Comparison of ENCODE assay signal across 8 cellular contexts in genomic region chr3:121431717-121432517, GRCh38.
DNase-seq lines count a peak whose midpoint lies in the region; ATAC-seq and TF ChIP-seq lines count a peak whose summit lies in the region.

No MANE protein-coding gene starts in this region.

- H3K4me3 ChIP-seq in naive thymus-derived CD4-positive, alpha-beta T cell (ENCODE audit: low read length), result peak overlapping the region; percentile 52
- H3K4me3 ChIP-seq in upper lobe of left lung, result peak overlapping the region in 3 of 4 donors; percentile 9 to 31 (median 24)

- TF ChIP-seq EP300 in upper lobe of left lung (IDR thresholded peaks at IDR 0.05), result no peak

- ATAC-seq in GM19023 (IDR thresholded peaks at IDR 0.05; ENCODE audit: unreplicated experiment) (peak; percentile 85), HG03159 (IDR thresholded peaks at IDR 0.05; ENCODE audit: unreplicated experiment) (peak; percentile 92), upper lobe of left lung (ENCODE audit: low FRiP score in 2 of 2) (peak in 1 of 2 donors; percentile 80)
- ATAC-seq in naive thymus-derived CD4-positive, alpha-beta T cell, result peak; percentile 89

- peaks cover 6 to 31% (median 24%) of the 10 kb centered on the region in 7 donors for H3K4me1 Mint-ChIP-seq in naive thymus-derived CD4-positive, alpha-beta T cell

- H3K27ac ChIP-seq in naive thymus-derived CD4-positive, alpha-beta T cell (ENCODE audit: low read depth, low read length), result peak overlapping the region; percentile 33
- no peak overlapping the region for H3K27ac ChIP-seq in upper lobe of left lung

- H3K36me3 ChIP-seq in naive thymus-derived CD4-positive, alpha-beta T cell (ENCODE audit: control insufficient read depth in 2 of 3, insufficient read depth in 3 of 3, low read length in 3 of 3), result no peaks in the 10 kb centered on the region
- H3K36me3 ChIP-seq in upper lobe of left lung, result no peaks in the 10 kb centered on the region

- intact Hi-C loops in naive thymus-derived CD4-positive, alpha-beta T cell (cut with micrococcal nuclease), result loop anchor here (1.0 to 10.0 kb wide), 10 partner anchors 113 to 1337 kb away; partner anchors contain the start of genes EAF2 (in 2 of the 2), GOLGB1 (in 2 of the 2), IQCB1 (in 2 of the 2) and GSK3B (in 1 of the 2)

- H3K27me3 ChIP-seq in naive thymus-derived CD4-positive, alpha-beta T cell (ENCODE audit: control insufficient read depth in 2 of 2, insufficient read depth in 2 of 2, low read length in 2 of 2), result no peaks in the 10 kb centered on the region
- H3K27me3 ChIP-seq in upper lobe of left lung, result no peaks in the 10 kb centered on the region

- peak overlapping the region; percentile 46 to 84 (median 76) for H3K4me3 Mint-ChIP-seq in naive thymus-derived CD4-positive, alpha-beta T cell

- TF ChIP-seq POLR2A in upper lobe of left lung (IDR thresholded peaks at IDR 0.05), result no peak

- CTCF ChIA-PET in naive thymus-derived CD4-positive, alpha-beta T cell (lab: Charles Lee), result no interaction called here
- CTCF ChIA-PET in HEK293T (lab: Yijun Ruan, JAX), result no interaction called here

- DNase-seq in Ammon's horn (ENCODE audit: low spot score), result peak; percentile 4
- peak in 3 of 5 experiments; percentile 7 to 85 (median 35) for DNase-seq in T-helper 2 cell
- peak; percentile 38 for DNase-seq in dedifferentiated amniotic fluid mesenchymal stem cell (ENCODE audit: extremely low spot score)
- DNase-seq in naive thymus-derived CD4-positive, alpha-beta T cell, result peak in 8 of 9 donors; percentile 36 to 80 (median 74)
- peak in 1 of 2 donors; percentile 31 for DNase-seq in upper lobe of left lung
- DNase-seq in HEK293T (ENCODE audit: extremely low spot score), result no peak

- no peaks in the 10 kb centered on the region for H3K27me3 Mint-ChIP-seq in naive thymus-derived CD4-positive, alpha-beta T cell

- no peak for TF ChIP-seq CTCF in upper lobe of left lung (IDR thresholded peaks at IDR 0.05)

- peak overlapping the region; percentile 48 to 92 (median 84) for H3K27ac Mint-ChIP-seq in naive thymus-derived CD4-positive, alpha-beta T cell

- 67 to 68% methylated on average over 5 of the region's 5 CpGs for WGBS in upper lobe of left lung, 2 donors

- no peaks in the 10 kb centered on the region for H3K9me3 ChIP-seq in naive thymus-derived CD4-positive, alpha-beta T cell (ENCODE audit: control insufficient read depth in 2 of 3, low read length in 3 of 3)
- no peaks in the 10 kb centered on the region for H3K9me3 ChIP-seq in upper lobe of left lung

- H3K9me3 Mint-ChIP-seq in naive thymus-derived CD4-positive, alpha-beta T cell, result no peaks in the 10 kb centered on the region

- H3K36me3 Mint-ChIP-seq in naive thymus-derived CD4-positive, alpha-beta T cell, result peaks cover 0 to 35% (median 0%) of the 10 kb centered on the region in 5 donors

- H3K4me1 ChIP-seq in naive thymus-derived CD4-positive, alpha-beta T cell (ENCODE audit: control insufficient read depth in 2 of 2, insufficient read depth in 2 of 2, low read length in 2 of 2), result peaks cover 0 to 9% of the 10 kb centered on the region in 2 donors
- no peaks in the 10 kb centered on the region for H3K4me1 ChIP-seq in upper lobe of left lung

- POLR2A ChIA-PET in naive thymus-derived CD4-positive, alpha-beta T cell (lab: Charles Lee), result interaction anchor here (0.6 to 1.0 kb wide), 3 partner anchors 229 to 687 kb away, joined by 3 to 4 read pairs (median 3); partner anchors contain the start of gene HCLS1
- POLR2A ChIA-PET in HEK293T (lab: Yijun Ruan, JAX), result no interaction called here

TF ChIP-seq in HEK293T, 16 proteins besides CTCF, POLR2A, EP300 and RAD21:
- TF ChIP-seq NFRKB (IDR thresholded peaks at IDR 0.05), result no peak
- no peak for TF ChIP-seq PKNOX1 (IDR thresholded peaks at IDR 0.05)
- TF ChIP-seq FOXK2 (IDR thresholded peaks at IDR 0.05), result no peak
- TF ChIP-seq TARDBP (IDR thresholded peaks at IDR 0.05), result no peak
- no peak for TF ChIP-seq BHLHE40 (IDR thresholded peaks at IDR 0.05; ENCODE audit: borderline replicate concordance)
- TF ChIP-seq ELF4 (IDR thresholded peaks at IDR 0.05), result no peak
- TF ChIP-seq FOXA1 (IDR thresholded peaks at IDR 0.05), result no peak
- no peak for TF ChIP-seq ARNT (IDR thresholded peaks at IDR 0.05)
- TF ChIP-seq SP1 (IDR thresholded peaks at IDR 0.05), result no peak
